ENCODE assay signal across 8 cellular contexts in genomic region chr9:137067860-137068538, GRCh38. TPM values are rescaled to one million over a fixed set of nuclear protein-coding genes. Genes with fewer than 3 reads are reported as not detected.
DNase-seq lines count a peak whose midpoint lies in the region; ATAC-seq and TF ChIP-seq lines count a peak whose summit lies in the region.

No MANE protein-coding gene starts in this region.

- peaks cover 47% of the 10 kb centered on the region for H3K79me2 ChIP-seq in HCT116 (ENCODE audit: insufficient read depth, low read length)

- RAD21 ChIA-PET in HCT116 (lab: Charles Lee; ENCODE audit: low non-redundant PET in 1 of 2, low total read pairs in 2 of 2, uncharacterized antibody in 2 of 2, unreplicated experiment in 2 of 2): interaction anchor here (0.7 to 1.7 kb wide), 5 partner anchors 9 to 21 kb away, joined by 3 to 12 read pairs (median 5); partner anchors contain the start of genes MAN1B1 (in 2 of the 2) and NPDC1 (in 1 of the 2)

- H3K9me3 ChIP-seq in HCT116 (ENCODE audit: control insufficient read depth in 1 of 2, insufficient read depth in 1 of 2, low read depth in 1 of 2, low read length in 2 of 2) (no peaks in the 10 kb centered on the region), WERI-Rb-1 (ENCODE audit: severe bottlenecking) (no peaks in the 10 kb centered on the region)

- intact Hi-C loops in HCT116 (cut with micrococcal nuclease): loop anchor here (1.0 kb wide), 1 partner anchor 22 kb away; the partner anchor contains the start of gene NPDC1

- H3K4me1 ChIP-seq in HCT116 (ENCODE audit: control insufficient read depth in 1 of 2, insufficient read depth in 2 of 2, low read length in 2 of 2): peaks cover 22 to 38% of the 10 kb centered on the region in 2 experiments

- no peak for TF ChIP-seq POLR2A in HCT116 (IDR thresholded peaks at IDR 0.05; ENCODE audit: borderline replicate concordance, extremely low read depth, insufficient read depth, insufficient read length)

- H3K27ac ChIP-seq in HCT116 (ENCODE audit: low read depth, low read length) (peak overlapping the region; percentile 64), WERI-Rb-1 (peak overlapping the region; percentile 14; the same call in 1 of the 2 replicates), brain microvascular endothelial cell (no peak overlapping the region)

- DNase-seq in COR-L47 (lab: John Stamatoyannopoulos, UW): peak; percentile 83
- DNase-seq in HCT116 (ENCODE audit: low read depth, low spot score): peak; percentile 78
- peak; percentile 8 for DNase-seq in NCI-H2227 treated with DMSO at 0.1 percent for 48 hours (lab: John Stamatoyannopoulos, UW)
- DNase-seq in WERI-Rb-1: peak; percentile 86
- peak; percentile 45 for DNase-seq in brain microvascular endothelial cell
- peak; percentile 83 for DNase-seq in inferior parietal cortex (ENCODE audit: extremely low spot score)
- peak; percentile 78 to 82 for DNase-seq in stimulated activated CD4-positive, alpha-beta T cell treated with anti-CD3 and anti-CD28 coated beads, Interleukin-1b, Interleukin-23, amount 100 ng/mL, for 4 hours (ENCODE audit: low read depth in 2 of 2)

- peaks cover 2 to 8% of the 10 kb centered on the region in 2 experiments; a peak in 1 of 4 replicates for H3K36me3 ChIP-seq in HCT116 (ENCODE audit: control insufficient read depth in 1 of 2, insufficient read depth in 2 of 2, low read length in 2 of 2)
- H3K36me3 ChIP-seq in WERI-Rb-1: peaks cover 42% of the 10 kb centered on the region
- no peaks in the 10 kb centered on the region for H3K36me3 ChIP-seq in brain microvascular endothelial cell (replicated peaks)

- in situ Hi-C loops in brain microvascular endothelial cell (cut with HindIII; ENCODE audit: low pct_ligation_motif_present, low sequenced_read_pairs): no loop called here

- BruUV-seq in HCT116 (replicated peaks; lab: Mats Ljungman, UMichigan): no TSS peak

- POLR2A ChIA-PET in HCT116 (lab: Charles Lee): interaction anchor here (0.6 to 5.1 kb wide), 11 partner anchors 12 to 176 kb away, joined by 3 to 43 read pairs (median 4); partner anchors contain the start of genes ENTPD2, MAN1B1, TPRN and TUBB4B

- TF ChIP-seq RAD21 in HCT116 (IDR thresholded peaks at IDR 0.05; ENCODE audit: low read depth): no peak

- peak overlapping the region; percentile 89 for H3K9ac ChIP-seq in HCT116 (ENCODE audit: low read length)

- TF ChIP-seq CTCF in HCT116 (IDR thresholded peaks at IDR 0.05 in 2 of 3, conservative IDR thresholded peaks at IDR 0.05 in 1 of 3; ENCODE audit: borderline replicate concordance in 1 of 3, insufficient read depth in 1 of 3, low read depth in 2 of 3, low read length in 2 of 3) (peak in 2 of 3 experiments; percentile 56 to 89; a peak in 4 of 6 replicates), WERI-Rb-1 (IDR thresholded peaks at IDR 0.05; ENCODE audit: low read depth, low read length) (peak; percentile 80), brain microvascular endothelial cell (IDR thresholded peaks at IDR 0.05; ENCODE audit: low read depth, low read length, missing control alignments) (peak; percentile 90)

- H3K27me3 ChIP-seq in HCT116 (ENCODE audit: insufficient read depth, low read length): no peaks in the 10 kb centered on the region
- H3K27me3 ChIP-seq in WERI-Rb-1 (ENCODE audit: insufficient read depth, low read depth, severe bottlenecking): no peaks in the 10 kb centered on the region
- no peaks in the 10 kb centered on the region for H3K27me3 ChIP-seq in brain microvascular endothelial cell (replicated peaks)

- no peak overlapping the region for H2AFZ ChIP-seq in HCT116 (ENCODE audit: low read depth, low read length, poor library complexity, severe bottlenecking)

- no peaks in the 10 kb centered on the region; the same call in 1 of the 2 replicates for H4K20me1 ChIP-seq in HCT116 (ENCODE audit: insufficient read depth)

- ATAC-seq in HCT116 (peak; percentile 72), GM19328 (IDR thresholded peaks at IDR 0.05; ENCODE audit: unreplicated experiment) (no peak)

- CTCF ChIA-PET in HCT116 (lab: Charles Lee): interaction anchor here (0.5 to 4.7 kb wide), 31 partner anchors 9 to 243 kb away, joined by 3 to 57 read pairs (median 5); partner anchors contain the start of genes AJM1, CLIC3, CYSRT1 and ENTPD2

- H3K4me2 ChIP-seq in HCT116 (ENCODE audit: low read length): peak overlapping the region; percentile 93

- no peaks in the 10 kb centered on the region for H3K9me2 ChIP-seq in HCT116 (ENCODE audit: insufficient read depth)

- H3K4me3 ChIP-seq in HCT116 (replicated peaks in 1 of 2; ENCODE audit: low read depth in 1 of 2, low read length in 2 of 2) (peak overlapping the region; percentile 80 to 82), WERI-Rb-1 (ENCODE audit: low read depth, low read length) (no peak overlapping the region), brain microvascular endothelial cell (ENCODE audit: low read depth, low read length) (no peak overlapping the region)

TF ChIP-seq in HCT116, 20 proteins besides CTCF, POLR2A, EP300 and RAD21:
- TF ChIP-seq ZFX (IDR thresholded peaks at IDR 0.05) (peak; percentile 33; the same call in 1 of the 2 replicates), FOSL1 (IDR thresholded peaks at IDR 0.05; ENCODE audit: low read depth) (no peak), CBX3 (IDR thresholded peaks at IDR 0.05; ENCODE audit: low read depth) (no peak), POLR2AphosphoS5 (IDR thresholded peaks at IDR 0.05; ENCODE audit: low read depth, low read length) (0 out of 2 replicates have a peak, but pooled peaks have one; percentile 22), SP1 (IDR thresholded peaks at IDR 0.05; ENCODE audit: low read depth) (no peak)

RNA-seq across cellular contexts. Expression of gene SAPCD2, which starts 2.4 kb away (rescaled TPM):
- 71.7 TPM for total RNA-seq in HCT116 (2021; ENCODE audit: unreplicated experiment)
- polyA plus RNA-seq in HCT116 (2012): 48.5 and 59.4 TPM in 2 replicates

RNA-seq across cellular contexts. Expression of gene UAP1L1, which starts 9.3 kb away (rescaled TPM):
- 11.0 TPM for total RNA-seq in HCT116 (2021; ENCODE audit: unreplicated experiment)
- polyA plus RNA-seq in HCT116 (2012): 4.6 and 5.3 TPM in 2 replicates

RNA-seq across cellular contexts. Expression of gene ENTPD2, which starts 14.1 kb away (rescaled TPM):
- total RNA-seq in HCT116 (2021; ENCODE audit: unreplicated experiment): 32.5 TPM
- 20.7 and 23.0 TPM in 2 replicates for polyA plus RNA-seq in HCT116 (2012)

RNA-seq across cellular contexts. Expression of gene MAN1B1, which starts 18.8 kb away (rescaled TPM):
- 50.9 TPM for total RNA-seq in HCT116 (2021; ENCODE audit: unreplicated experiment)
- polyA plus RNA-seq in HCT116 (2012): 53.6 and 53.7 TPM in 2 replicates

RNA-seq across cellular contexts. Expression of gene NPDC1, which starts 22.0 kb away (rescaled TPM):
- 98.8 TPM for total RNA-seq in HCT116 (2021; ENCODE audit: unreplicated experiment)
- 81.4 and 86.0 TPM in 2 replicates for polyA plus RNA-seq in HCT116 (2012)

Comparison
In these comparisons a context has a peak if more than half of its experiments do, and no peak if none do; other contexts are left out.
1. DNase-seq: peak in every context shown above with its lines; median percentile 86 in WERI-Rb-1; 83 in COR-L47; 83 in inferior parietal cortex; 80 in stimulated activated CD4-positive, alpha-beta T cell treated with anti-CD3 and anti-CD28 coated beads, Interleukin-1b, Interleukin-23, amount 100 ng/mL, for 4 hours; 78 in HCT116; 45 in brain microvascular endothelial cell; 8 in NCI-H2227 treated with DMSO at 0.1 percent for 48 hours.
2. H3K4me3 ChIP-seq: peak in HCT116 (2 of 2); none in WERI-Rb-1 (single experiment) and brain microvascular endothelial cell (single experiment).
3. Peak in every context shown above with its lines, with median percentiles within 50 percentile points of each other: CTCF ChIP-seq.